25 cellular contexts compared by ENCODE assay signal in genomic region chr16:89867918-89868317, GRCh38.
"Had no signal": no experiment of that assay in that cellular context is flagged by ENCODE, and none has a peak within 500 bp of the region (broad histone marks: within the 10 kb centered on the region; RNA-seq: fewer than 3 reads in every experiment).

No MANE protein-coding gene starts in this region.

- H3K4me3 Mint-ChIP-seq: activated CD4-positive, alpha-beta T cell treated with anti-CD3 and anti-CD28 coated beads, Interleukin-2, amount 10 ng/mL, durations not matched to agents 24 days and 14 days; activated naive CD4-positive, alpha-beta T cell treated with anti-CD3 and anti-CD28 coated beads for 36 hours; activated T-cell treated with anti-CD3 and anti-CD28 coated beads, Interleukin-2, amount 50 U/mL, for 4 hours; activated T-helper 1 cell treated with anti-CD3 and anti-CD28 coated beads, Interleukin-12 subunit alpha, Interleukin-12 subunit beta, Interleukin-2, Interleukin-4 antibody, amounts not matched to agents 30 ng/mL and 10 ng/mL and 1 ng/mL, durations not matched to agents 14 hours and 24 hours and 36 hours; T-helper 1 cell treated with Interleukin-12 subunit alpha and Interleukin-12 subunit beta and Interleukin-4 antibody, amounts not matched to agents 30 μg/mL and 1 μg/mL, for 36 hours; T-helper 2 cell treated with Interferon-gamma antibody and Interleukin-4, amounts not matched to agents 5 μg/mL and 100 μg/mL, for 36 hours had no signal

- H3K9me3 Mint-ChIP-seq: activated CD4-positive, alpha-beta T cell treated with anti-CD3 and anti-CD28 coated beads, Interleukin-2, amount 10 ng/mL, durations not matched to agents 24 days and 14 days; activated naive CD4-positive, alpha-beta T cell treated with anti-CD3 and anti-CD28 coated beads, Interleukin-2, amount 50 U/mL, for 72 hours; activated T-cell treated with anti-CD3 and anti-CD28 coated beads, Interleukin-2, amount 50 U/mL, for 4 hours; activated T-helper 1 cell treated with anti-CD3 and anti-CD28 coated beads, Interleukin-12 subunit alpha, Interleukin-12 subunit beta, Interleukin-2, Interleukin-4 antibody, amounts not matched to agents 30 ng/mL and 10 ng/mL and 1 ng/mL, durations not matched to agents 14 hours and 24 hours and 36 hours; T-helper 1 cell treated with Interleukin-12 subunit alpha and Interleukin-12 subunit beta and Interleukin-4 antibody, amounts not matched to agents 30 μg/mL and 1 μg/mL, for 36 hours had no signal

- DNase-seq: activated CD4-positive, alpha-beta T cell treated with anti-CD3 and anti-CD28 coated beads, Interleukin-2, amount 10 ng/mL, durations not matched to agents 24 days and 14 days; activated CD4-positive, alpha-beta T cell treated with anti-CD3 and anti-CD28 coated beads, Interleukin-2, amount 50 U/mL, for 4 hours; activated CD8-positive, alpha-beta memory T cell treated with anti-CD3 and anti-CD28 coated beads, Interleukin-2, amount 50 U/mL, for 4 hours; activated gamma-delta T cell treated with Interleukin-2 at 50 U/mL for 16 hours; activated naive CD4-positive, alpha-beta T cell treated with anti-CD3 and anti-CD28 coated beads for 36 hours; activated T-cell treated with anti-CD3 and anti-CD28 coated beads for 4 hours; activated T-cell treated with anti-CD3 and anti-CD28 coated beads, Interleukin-2, amount 50 U/mL, for 4 hours; adrenal gland; body of pancreas; cerebellar nuclear complex; NCI-H1105; NCI-H1417 treated with DMSO at 0.1 percent for 48 hours; NCI-H1930; NCI-H2081 treated with DMSO at 0.1 percent for 48 hours; NCI-H345; NCI-H524 treated with DMSO at 0.1 percent for 48 hours; SHP77; SJCRH30 had no signal

- H3K9me3 ChIP-seq: adrenal gland had no signal

- ATAC-seq: activated naive CD4-positive, alpha-beta T cell treated with anti-CD3 and anti-CD28 coated beads, Interleukin-2, amount 50 U/mL, for 72 hours; activated T-cell treated with anti-CD3 and anti-CD28 coated beads, Interleukin-2, amount 50 U/mL, for 4 hours; body of pancreas; Panc1 had no signal

- H3K36me3 ChIP-seq: adrenal gland, breast epithelium, SJCRH30 had no signal

- H3K27ac ChIP-seq: adrenal gland, body of pancreas, breast epithelium, SJCRH30, SK-N-MC had no signal

- H3K27ac Mint-ChIP-seq: activated CD4-positive, alpha-beta T cell treated with anti-CD3 and anti-CD28 coated beads, Interleukin-2, amount 10 ng/mL, durations not matched to agents 24 days and 14 days; activated naive CD4-positive, alpha-beta T cell treated with anti-CD3 and anti-CD28 coated beads for 36 hours; activated naive CD4-positive, alpha-beta T cell treated with anti-CD3 and anti-CD28 coated beads, Interleukin-2, amount 50 U/mL, for 72 hours; activated T-helper 1 cell treated with anti-CD3 and anti-CD28 coated beads, Interleukin-12 subunit alpha, Interleukin-12 subunit beta, Interleukin-2, Interleukin-4 antibody, amounts not matched to agents 30 ng/mL and 10 ng/mL and 1 ng/mL, durations not matched to agents 14 hours and 24 hours and 36 hours; T-helper 1 cell treated with Interleukin-12 subunit alpha and Interleukin-12 subunit beta and Interleukin-4 antibody, amounts not matched to agents 30 μg/mL and 1 μg/mL, for 36 hours; T-helper 2 cell treated with Interferon-gamma antibody and Interleukin-4, amounts not matched to agents 5 μg/mL and 100 μg/mL, for 36 hours had no signal

- H3K27me3 Mint-ChIP-seq: activated CD4-positive, alpha-beta T cell treated with anti-CD3 and anti-CD28 coated beads, Interleukin-2, amount 10 ng/mL, durations not matched to agents 24 days and 14 days had no signal

- H3K27me3 ChIP-seq: adrenal gland, body of pancreas, breast epithelium, SJCRH30 had no signal

- H3K4me3 ChIP-seq: adrenal gland, body of pancreas, breast epithelium, SJCRH30, SK-N-MC had no signal
